ENCODE assay signal across 16 cellular contexts in the genomic region with DNA sequence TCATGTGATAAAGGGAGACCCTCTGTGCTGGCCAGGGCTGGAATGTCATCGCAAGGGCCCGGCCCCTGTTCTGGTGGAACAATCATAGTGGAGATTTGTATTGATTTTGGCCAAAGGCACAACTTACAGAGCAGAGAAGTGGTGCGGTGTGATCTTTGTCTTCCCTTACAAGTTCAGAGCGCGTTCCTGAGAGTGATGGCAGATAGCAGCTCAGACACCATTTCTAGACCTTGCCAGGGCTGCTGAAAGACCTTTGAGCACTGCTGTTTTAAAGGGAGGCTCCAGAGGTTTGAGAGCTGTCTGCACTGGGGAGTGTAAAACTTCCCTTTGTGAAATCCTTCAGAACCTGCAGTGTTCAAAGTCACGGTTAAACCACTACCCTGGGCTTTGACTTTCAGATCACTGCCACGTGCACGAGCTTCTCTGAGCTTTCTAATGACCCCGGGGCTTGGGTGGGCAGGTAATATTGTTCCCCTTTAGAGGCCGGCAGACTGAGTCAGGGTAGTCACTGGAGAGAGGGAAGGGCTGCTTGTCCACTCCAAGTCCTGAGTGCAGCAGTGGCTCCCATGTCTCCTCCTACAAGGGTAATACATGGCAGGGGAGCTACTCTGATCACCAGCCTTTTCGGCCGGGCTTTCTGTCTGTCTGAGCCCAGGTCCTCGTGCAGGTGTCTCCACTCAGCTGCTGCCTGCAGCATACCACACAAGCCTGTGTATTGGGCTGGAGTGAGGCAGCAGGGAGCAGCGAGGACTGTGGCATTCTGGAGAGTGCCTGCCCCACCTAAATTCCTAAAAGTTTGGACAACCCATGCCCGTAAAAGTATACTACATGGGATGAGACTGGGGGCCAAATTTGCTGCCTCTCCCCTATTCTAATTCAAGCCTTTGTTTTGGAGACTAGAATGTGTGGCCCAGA.
A peak's percentile ranks its signal among the peaks of the same experiment; 100 is the strongest.
DNase-seq lines count a peak whose midpoint lies in the region; ATAC-seq and TF ChIP-seq lines count a peak whose summit lies in the region.
"Had no signal": no experiment of that assay in that cellular context is flagged by ENCODE, and none has a peak within 500 bp of the region (broad histone marks: within the 10 kb centered on the region; RNA-seq: fewer than 3 reads in every experiment).

No MANE protein-coding gene starts in this region.

- H3K27me3 Mint-ChIP-seq in activated T-cell treated with anti-CD3 and anti-CD28 coated beads, Interleukin-2, amount 50 U/mL, for 24 hours: no peaks in the 10 kb centered on the region
- H3K27me3 Mint-ChIP-seq: activated CD4-positive, alpha-beta T cell treated with anti-CD3 and anti-CD28 coated beads for 36 hours; activated naive CD8-positive, alpha-beta T cell treated with anti-CD3 and anti-CD28 coated beads for 36 hours; central memory CD8-positive, alpha-beta T cell had no signal

- H3K4me3 Mint-ChIP-seq in activated T-cell treated with anti-CD3 and anti-CD28 coated beads, Interleukin-2, amount 50 U/mL, for 24 hours: no peak overlapping the region
- H3K4me3 Mint-ChIP-seq: activated CD4-positive, alpha-beta T cell treated with anti-CD3 and anti-CD28 coated beads for 36 hours; activated naive CD8-positive, alpha-beta T cell treated with anti-CD3 and anti-CD28 coated beads for 36 hours; central memory CD8-positive, alpha-beta T cell had no signal

- no peaks in the 10 kb centered on the region for H3K36me3 Mint-ChIP-seq in activated T-cell treated with anti-CD3 and anti-CD28 coated beads, Interleukin-2, amount 50 U/mL, for 24 hours (ENCODE audit: low read depth)
- H3K36me3 Mint-ChIP-seq: activated naive CD8-positive, alpha-beta T cell treated with anti-CD3 and anti-CD28 coated beads for 36 hours had no signal

- H3K27me3 ChIP-seq in right cardiac atrium (ENCODE audit: control insufficient read depth, insufficient read depth): no peaks in the 10 kb centered on the region
- no peaks in the 10 kb centered on the region for H3K27me3 ChIP-seq in spleen (replicated peaks in 1 of 7)
- H3K27me3 ChIP-seq: foreskin keratinocyte had no signal

- H3K9me3 ChIP-seq in right cardiac atrium (ENCODE audit: control insufficient read depth, low read length): no peaks in the 10 kb centered on the region
- no peaks in the 10 kb centered on the region for H3K9me3 ChIP-seq in spleen

- H3K27ac ChIP-seq in right cardiac atrium (ENCODE audit: low read length) (peak overlapping the region; percentile 77), spleen (peak overlapping the region in 5 of 8 donors; percentile 75 to 95 (median 83))
- H3K27ac ChIP-seq: foreskin keratinocyte had no signal

- ATAC-seq in right cardiac atrium: no peak
- no peak for ATAC-seq in GM18517 (IDR thresholded peaks at IDR 0.05; ENCODE audit: unreplicated experiment)
- ATAC-seq: activated CD4-positive, alpha-beta T cell treated with anti-CD3 and anti-CD28 coated beads for 36 hours; foreskin keratinocyte; GM12878 had no signal

- H3K4me3 ChIP-seq in NB4 (ENCODE audit: low read depth, low read length) (no peak overlapping the region), right cardiac atrium (ENCODE audit: low read length) (no peak overlapping the region), spleen (no peak overlapping the region)
- H3K4me3 ChIP-seq: GM12878 had no signal

- H3K4me1 Mint-ChIP-seq in activated T-cell treated with anti-CD3 and anti-CD28 coated beads, Interleukin-2, amount 50 U/mL, for 24 hours (ENCODE audit: low read depth): peaks cover 18% of the 10 kb centered on the region

- no peaks in the 10 kb centered on the region for H3K9me3 Mint-ChIP-seq in activated T-cell treated with anti-CD3 and anti-CD28 coated beads, Interleukin-2, amount 50 U/mL, for 24 hours
- H3K9me3 Mint-ChIP-seq: activated naive CD8-positive, alpha-beta T cell treated with anti-CD3 and anti-CD28 coated beads for 36 hours; central memory CD8-positive, alpha-beta T cell had no signal

- intact Hi-C loops in right cardiac atrium (cut with DNase I) (no loop called here), spleen (cut with DNase I; ENCODE audit: low total_unique reads) (no loop called here)

- H3K4me1 ChIP-seq in right cardiac atrium (ENCODE audit: control insufficient read depth, insufficient read depth, low read length): peaks cover 60% of the 10 kb centered on the region
- peaks cover 37 to 100% (median 80%) of the 10 kb centered on the region in 6 donors for H3K4me1 ChIP-seq in spleen
- H3K4me1 ChIP-seq: foreskin keratinocyte had no signal

- TF ChIP-seq POLR2A in NB4 (IDR thresholded peaks at IDR 0.05; ENCODE audit: extremely low read depth, insufficient read length) (no peak), spleen (IDR thresholded peaks at IDR 0.05) (no peak)

- no peak for DNase-seq in activated T-cell treated with anti-CD3 and anti-CD28 coated beads, Interleukin-2, amount 50 U/mL, for 24 hours
- DNase-seq in activated T-cell treated with anti-CD3 and anti-CD28 coated beads, Interleukin-2, amount 50 U/mL, for 48 hours: no peak
- DNase-seq in NB4 (ENCODE audit: low read depth) (peak; percentile 68), right cardiac atrium (no peak), spleen (no peak), GM20000 (ENCODE audit: low spot score) (no peak)
- DNase-seq in effector CD4-positive, alpha-beta T cell: no peak
- DNase-seq: activated CD4-positive, alpha-beta T cell treated with anti-CD3 and anti-CD28 coated beads for 36 hours; activated naive CD8-positive, alpha-beta T cell treated with anti-CD3 and anti-CD28 coated beads for 36 hours; foreskin keratinocyte; NCI-H2107; posterior cingulate gyrus; stimulated activated CD4-positive, alpha-beta T cell treated with anti-CD3 and anti-CD28 coated beads, Interleukin-15, amount 100 ng/mL, for 24 hours had no signal

- TF ChIP-seq CTCF in NB4 (IDR thresholded peaks at IDR 0.05; ENCODE audit: low read depth, low read length) (no peak), spleen (IDR thresholded peaks at IDR 0.05 in 8 of 11, conservative IDR thresholded peaks at IDR 0.05 in 3 of 11) (no peak), GM20000 (IDR thresholded peaks at IDR 0.05; ENCODE audit: extremely low read depth, missing control alignments) (no peak)

- peak overlapping the region; percentile 1 for H3K27ac Mint-ChIP-seq in activated T-cell treated with anti-CD3 and anti-CD28 coated beads, Interleukin-2, amount 50 U/mL, for 24 hours
- H3K27ac Mint-ChIP-seq: activated CD4-positive, alpha-beta T cell treated with anti-CD3 and anti-CD28 coated beads for 36 hours; activated naive CD8-positive, alpha-beta T cell treated with anti-CD3 and anti-CD28 coated beads for 36 hours had no signal

- 69% methylated on average over 15 of the region's 15 CpGs for WGBS in right cardiac atrium
- 54 to 71% (median 60%) methylated on average over 11 to 15 of the region's 15 CpGs for WGBS in spleen, 5 donors

- H3K36me3 ChIP-seq in spleen: peaks cover 0 to 22% (median 0%) of the 10 kb centered on the region in 6 donors
